ENCODE assay signal across 1 cellular context in genomic region chr1:63775418-63776127, GRCh38.
TF ChIP-seq lines count a peak whose summit lies in the region.

No MANE protein-coding gene starts in this region.

TF ChIP-seq in HepG2, 621 proteins besides CTCF, POLR2A, EP300 and RAD21 (continued from another document):
- TF ChIP-seq ZBTB25 (CRISPR knock-in tag; IDR thresholded peaks at IDR 0.05) (no peak), GTF3A (CRISPR knock-in tag; conservative IDR thresholded peaks at IDR 0.05) (no peak), YEATS2 (CRISPR knock-in tag; IDR thresholded peaks at IDR 0.05; ENCODE audit: borderline replicate concordance) (no peak), ELF4 (CRISPR knock-in tag; IDR thresholded peaks at IDR 0.05; ENCODE audit: borderline replicate concordance) (no peak), MIXL1 (CRISPR knock-in tag; IDR thresholded peaks at IDR 0.05) (no peak), KDM5B (CRISPR knock-in tag; IDR thresholded peaks at IDR 0.05; ENCODE audit: borderline replicate concordance) (no peak), ZNF781 (CRISPR knock-in tag; IDR thresholded peaks at IDR 0.05; ENCODE audit: borderline replicate concordance, not compliant biosample characterization) (no peak)
